19 cellular contexts compared by ENCODE assay signal in the genomic region with DNA sequence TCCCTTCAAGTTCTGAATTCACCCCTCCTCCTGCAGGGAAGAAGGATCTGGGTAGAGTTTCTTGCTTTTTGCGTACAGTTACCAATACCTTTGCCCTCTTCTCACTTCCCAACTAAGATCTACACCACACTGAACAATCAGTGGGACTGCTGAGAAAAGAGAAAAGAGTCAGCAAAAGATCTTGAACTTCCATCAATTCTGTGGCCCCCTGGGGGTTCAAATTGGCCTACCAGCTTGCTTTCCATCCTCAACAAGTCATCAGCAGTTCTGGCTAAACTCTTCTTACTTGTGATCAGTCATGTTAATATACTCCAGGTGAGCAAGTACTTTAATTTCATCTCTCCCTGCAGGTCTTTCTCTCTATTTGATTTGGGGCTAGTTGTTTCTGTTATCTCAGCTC.
"Had no signal": no experiment of that assay in that cellular context is flagged by ENCODE, and none has a peak within 500 bp of the region (broad histone marks: within the 10 kb centered on the region; RNA-seq: fewer than 3 reads in every experiment).

No MANE protein-coding gene starts in this region.

- DNase-seq: effector memory CD8-positive, alpha-beta T cell; esophagus squamous epithelium; foreskin fibroblast; kidney; left colon; left ventricle myocardium superior; mesenchymal stem cell; naive thymus-derived CD4-positive, alpha-beta T cell; small intestine; stimulated activated CD4-positive, alpha-beta T cell treated with anti-CD3 and anti-CD28 coated beads, Interleukin-12 subunit alpha, Interleukin-12 subunit beta, amount 100 ng/mL, for 4 hours; stimulated activated naive CD4-positive, alpha-beta T cell; stomach; thyroid gland; upper lobe of left lung; uterus had no signal

- H3K9me3 ChIP-seq: esophagus squamous epithelium, right atrium auricular region, stomach, thyroid gland, upper lobe of left lung, uterus had no signal

- H3K4me1 ChIP-seq: esophagus squamous epithelium, right atrium auricular region, stomach, thyroid gland, upper lobe of left lung, uterus had no signal

- H3K4me1 Mint-ChIP-seq: naive thymus-derived CD4-positive, alpha-beta T cell had no signal

- H3K27ac Mint-ChIP-seq: effector memory CD8-positive, alpha-beta T cell; naive thymus-derived CD4-positive, alpha-beta T cell had no signal

- H3K36me3 Mint-ChIP-seq: naive thymus-derived CD4-positive, alpha-beta T cell had no signal

- H3K27ac ChIP-seq: coronary artery, esophagus squamous epithelium, right atrium auricular region, stomach, thyroid gland, upper lobe of left lung, uterus had no signal

- H3K36me3 ChIP-seq: esophagus squamous epithelium, right atrium auricular region, stomach, thyroid gland, upper lobe of left lung, uterus had no signal

- H3K4me3 ChIP-seq: coronary artery, esophagus squamous epithelium, lung, right atrium auricular region, stomach, thyroid gland, upper lobe of left lung, uterus had no signal

- H3K27me3 ChIP-seq: esophagus squamous epithelium, right atrium auricular region, stomach, thyroid gland, upper lobe of left lung, uterus had no signal

- H3K4me3 Mint-ChIP-seq: effector memory CD8-positive, alpha-beta T cell; naive thymus-derived CD4-positive, alpha-beta T cell; neural crest cell had no signal

- H3K27me3 Mint-ChIP-seq: effector memory CD8-positive, alpha-beta T cell; naive thymus-derived CD4-positive, alpha-beta T cell had no signal
